ENCODE assay signal across 33 cellular contexts in the genomic region with DNA sequence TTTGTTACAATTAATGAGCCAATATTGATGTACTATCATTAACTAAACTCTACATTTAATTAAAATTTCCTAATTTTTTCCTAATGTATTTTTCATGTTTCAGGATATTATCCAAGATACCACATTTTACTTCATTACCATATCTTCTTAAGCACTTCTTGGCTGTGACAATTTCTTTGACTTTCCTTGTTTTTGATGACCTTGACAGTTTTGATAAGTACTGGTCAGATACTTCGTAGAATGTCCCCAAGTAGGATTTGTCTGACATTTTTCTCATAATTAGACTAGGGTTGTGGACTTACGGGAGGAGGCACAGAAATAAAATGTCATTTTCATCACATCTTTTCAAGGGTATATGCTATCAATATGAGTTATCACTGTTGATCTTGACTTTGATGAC.
"Had no signal": no experiment of that assay in that cellular context is flagged by ENCODE, and none has a peak within 500 bp of the region (broad histone marks: within the 10 kb centered on the region; RNA-seq: fewer than 3 reads in every experiment).

No MANE protein-coding gene starts in this region.

- ATAC-seq: activated naive CD4-positive, alpha-beta T cell treated with anti-CD3 and anti-CD28 coated beads, Interleukin-2, amount 50 U/mL, for 72 hours; activated naive CD8-positive, alpha-beta T cell treated with anti-CD3 and anti-CD28 coated beads, Interleukin-2, amount 50 U/mL, for 24 hours; activated T-cell treated with anti-CD3 and anti-CD28 coated beads, Interleukin-2, amount 50 U/mL, for 4 hours; activated T-cell treated with anti-CD3 and anti-CD28 coated beads, Interleukin-2, amount 50 U/mL, for 72 hours; activated T-helper 17 cell treated with anti-CD3 and anti-CD28 coated beads, Interleukin-2, amount 50 U/mL, for 72 hours; body of pancreas had no signal

- H3K9me3 ChIP-seq: adrenal gland, ascending aorta, body of pancreas had no signal

- H3K4me1 ChIP-seq: adrenal gland, ascending aorta, body of pancreas, breast epithelium had no signal

- H3K27ac ChIP-seq: adrenal gland, ascending aorta, body of pancreas, brain microvascular endothelial cell, breast epithelium, cardiac muscle cell had no signal

- H3K4me3 ChIP-seq: adrenal gland, ascending aorta, body of pancreas, breast epithelium, cardiac muscle cell had no signal

- DNase-seq: activated effector memory CD4-positive, alpha-beta T cell treated with anti-CD3 and anti-CD28 coated beads, Interleukin-2, amount 50 U/mL, for 16 hours; activated effector memory CD4-positive, alpha-beta T cell treated with Interleukin-2 at 50 U/mL for 16 hours; activated gamma-delta T cell; activated gamma-delta T cell treated with Interleukin-2 at 50 U/mL for 16 hours; activated naive CD4-positive, alpha-beta T cell; activated naive CD4-positive, alpha-beta T cell treated with anti-CD3 and anti-CD28 coated beads for 36 hours; activated naive CD4-positive, alpha-beta T cell treated with anti-CD3 and anti-CD28 coated beads, Interleukin-2, amount 10 ng/mL, durations not matched to agents 7 days and 5 days; activated naive CD4-positive, alpha-beta T cell treated with anti-CD3 and anti-CD28 coated beads, Interleukin-2, amount 50 U/mL, for 16 hours; activated naive CD4-positive, alpha-beta T cell treated with Interleukin-2 at 50 U/mL for 16 hours; activated naive CD8-positive, alpha-beta T cell treated with anti-CD3 and anti-CD28 coated beads for 36 hours; activated naive CD8-positive, alpha-beta T cell treated with anti-CD3 and anti-CD28 coated beads, Interleukin-2, amount 10 ng/mL, durations not matched to agents 7 days and 5 days; activated naive CD8-positive, alpha-beta T cell treated with anti-CD3 and anti-CD28 coated beads, Interleukin-2, amount 50 U/mL, for 24 hours; activated T-cell treated with anti-CD3 and anti-CD28 coated beads, Interleukin-2, amount 50 U/mL, for 4 hours; activated T-cell treated with anti-CD3 and anti-CD28 coated beads, Interleukin-2, amount 50 U/mL, for 48 hours; activated T-cell treated with anti-CD3 and anti-CD28 coated beads, Interleukin-2, amount 50 U/mL, for 72 hours; adrenal gland; amniotic stem cell; amygdala; anterior cingulate cortex; aorta; body of pancreas; brain microvascular endothelial cell; caudate nucleus; central memory CD4-positive, alpha-beta T cell; cerebellar nuclear complex had no signal

- FAIRE-seq: astrocyte, bronchial epithelial cell, colon had no signal

- H3K27me3 ChIP-seq: adrenal gland, ascending aorta, body of pancreas, brain microvascular endothelial cell, breast epithelium, cardiac muscle cell had no signal

- H3K36me3 ChIP-seq: adrenal gland, ascending aorta, brain microvascular endothelial cell, breast epithelium, cardiac muscle cell had no signal
